In genomic region chr6:26223677-26224546, GRCh38 we compare ENCODE assay signal across 8 cellular contexts.
DNase-seq lines count a peak whose midpoint lies in the region; ATAC-seq and TF ChIP-seq lines count a peak whose summit lies in the region.

No MANE protein-coding gene starts in this region.

- no peaks in the 10 kb centered on the region for H3K79me2 ChIP-seq in parathyroid adenoma

- H3K9ac ChIP-seq in parathyroid adenoma = no peak overlapping the region

- CTCF ChIA-PET in Panc1 (lab: Charles Lee) = no interaction called here

- peak overlapping the region; percentile 89 for H3K27ac ChIP-seq in Panc1 (ENCODE audit: low read length)
- peak overlapping the region; percentile 98 for H3K27ac ChIP-seq in parathyroid adenoma

- no peak overlapping the region for H3K27ac Mint-ChIP-seq in activated naive CD8-positive, alpha-beta T cell treated with anti-CD3 and anti-CD28 coated beads for 36 hours
- H3K27ac Mint-ChIP-seq in type B pancreatic cell = no peak overlapping the region

- no peak for TF ChIP-seq CTCF in Panc1 (IDR thresholded peaks at IDR 0.05)
- TF ChIP-seq CTCF in parathyroid adenoma (IDR thresholded peaks at IDR 0.05) = no peak
- no peak for TF ChIP-seq CTCF in type B pancreatic cell (conservative IDR thresholded peaks at IDR 0.05)

- H3K27me3 ChIP-seq in Panc1 (ENCODE audit: control insufficient read depth, insufficient read depth, low read length) (no peaks in the 10 kb centered on the region), parathyroid adenoma (ENCODE audit: control insufficient read depth, insufficient read depth, low read length) (no peaks in the 10 kb centered on the region)

- peak; percentile 65 for ATAC-seq in GM19467 (IDR thresholded peaks at IDR 0.05; ENCODE audit: unreplicated experiment)
- ATAC-seq in Panc1 = peak; percentile 86
- peak; percentile 92 for ATAC-seq in Right ventricle myocardium inferior

- H3K36me3 Mint-ChIP-seq in activated naive CD8-positive, alpha-beta T cell treated with anti-CD3 and anti-CD28 coated beads for 36 hours = peaks cover 3% of the 10 kb centered on the region
- no peaks in the 10 kb centered on the region for H3K36me3 Mint-ChIP-seq in type B pancreatic cell

- H3K9me3 ChIP-seq in Panc1 (ENCODE audit: control insufficient read depth, insufficient read depth, low read depth, low read length) (no peaks in the 10 kb centered on the region), parathyroid adenoma (ENCODE audit: control insufficient read depth, low read length) (no peaks in the 10 kb centered on the region)

- H3K36me3 ChIP-seq in Panc1 (ENCODE audit: control insufficient read depth, insufficient read depth, low read length) = peaks cover 3% of the 10 kb centered on the region; the same call in 1 of the 2 replicates
- peaks cover 4% of the 10 kb centered on the region for H3K36me3 ChIP-seq in parathyroid adenoma (ENCODE audit: control insufficient read depth, insufficient read depth, low read length)

- no peaks in the 10 kb centered on the region for H3K27me3 Mint-ChIP-seq in activated naive CD8-positive, alpha-beta T cell treated with anti-CD3 and anti-CD28 coated beads for 36 hours
- no peaks in the 10 kb centered on the region for H3K27me3 Mint-ChIP-seq in type B pancreatic cell

- in situ Hi-C loops in Panc1 (cut with HindIII; ENCODE audit: low pct_unique_long_range_greater_than_20kb, low sequenced_read_pairs) = no loop called here

- peak overlapping the region; percentile 88 for H3K4me2 ChIP-seq in parathyroid adenoma (ENCODE audit: low read length)

- H3K4me1 ChIP-seq in Panc1 (ENCODE audit: control insufficient read depth, insufficient read depth, low read length) = peaks cover 20% of the 10 kb centered on the region
- no peaks in the 10 kb centered on the region for H3K4me1 ChIP-seq in parathyroid adenoma

- H2AFZ ChIP-seq in parathyroid adenoma = peak overlapping the region; percentile 80

- H3K4me3 ChIP-seq in Panc1 (ENCODE audit: low read depth in 2 of 2, low read length in 2 of 2) (peak overlapping the region; percentile 45 to 52), parathyroid adenoma (ENCODE audit: low read depth, low read length) (peak overlapping the region; percentile 95)

- DNase-seq in COR-L47 (lab: John Stamatoyannopoulos, UW) (peak; percentile 92), HT-29 (ENCODE audit: low spot score) (peak; percentile 89), Panc1 (ENCODE audit: low read depth, low spot score) (no peak), Right ventricle myocardium inferior (ENCODE audit: missing footprints) (no peak), type B pancreatic cell (ENCODE audit: extremely low spot score, unreplicated experiment) (no peak)
- DNase-seq in activated naive CD8-positive, alpha-beta T cell treated with anti-CD3 and anti-CD28 coated beads for 36 hours = peak; percentile 52

- no TSS peak for BruUV-seq in Panc1 (replicated peaks; lab: Mats Ljungman, UMichigan)

- peaks cover 11% of the 10 kb centered on the region for H3K4me1 Mint-ChIP-seq in activated naive CD8-positive, alpha-beta T cell treated with anti-CD3 and anti-CD28 coated beads for 36 hours
- H3K4me1 Mint-ChIP-seq in type B pancreatic cell (ENCODE audit: unreplicated experiment) = peaks cover 29% of the 10 kb centered on the region

- H3K4me3 Mint-ChIP-seq in activated naive CD8-positive, alpha-beta T cell treated with anti-CD3 and anti-CD28 coated beads for 36 hours = no peak overlapping the region
- H3K4me3 Mint-ChIP-seq in type B pancreatic cell = no peak overlapping the region

- intact Hi-C loops in Panc1 (cut with micrococcal nuclease; ENCODE audit: unreplicated experiment) (no loop called here), Right ventricle myocardium inferior (cut with DNase I) (no loop called here)

- no peaks in the 10 kb centered on the region for H3K9me3 Mint-ChIP-seq in activated naive CD8-positive, alpha-beta T cell treated with anti-CD3 and anti-CD28 coated beads for 36 hours
- H3K9me3 Mint-ChIP-seq in type B pancreatic cell = no peaks in the 10 kb centered on the region

- POLR2A ChIA-PET in Panc1 (lab: Charles Lee) = no interaction called here

Comparison
In these comparisons a context has a peak if more than half of its experiments do, and no peak if none do; other contexts are left out.
1. DNase-seq: peak in COR-L47 (single experiment), HT-29 (single experiment) and activated naive CD8-positive, alpha-beta T cell treated with anti-CD3 and anti-CD28 coated beads for 36 hours (single experiment); none in Panc1 (single experiment), Right ventricle myocardium inferior (single experiment) and type B pancreatic cell (single experiment).
2. Peak in every context shown above with its lines, with median percentiles within 50 percentile points of each other: ATAC-seq.